Comparison of ENCODE assay signal across 1 cellular context in genomic region chr10:123991622-123992570, GRCh38.
TF ChIP-seq lines count a peak whose summit lies in the region.

No MANE protein-coding gene starts in this region.

TF ChIP-seq in HepG2, 621 proteins besides CTCF, POLR2A, EP300 and RAD21 (continued from another document):
- TF ChIP-seq, protein P1, sequence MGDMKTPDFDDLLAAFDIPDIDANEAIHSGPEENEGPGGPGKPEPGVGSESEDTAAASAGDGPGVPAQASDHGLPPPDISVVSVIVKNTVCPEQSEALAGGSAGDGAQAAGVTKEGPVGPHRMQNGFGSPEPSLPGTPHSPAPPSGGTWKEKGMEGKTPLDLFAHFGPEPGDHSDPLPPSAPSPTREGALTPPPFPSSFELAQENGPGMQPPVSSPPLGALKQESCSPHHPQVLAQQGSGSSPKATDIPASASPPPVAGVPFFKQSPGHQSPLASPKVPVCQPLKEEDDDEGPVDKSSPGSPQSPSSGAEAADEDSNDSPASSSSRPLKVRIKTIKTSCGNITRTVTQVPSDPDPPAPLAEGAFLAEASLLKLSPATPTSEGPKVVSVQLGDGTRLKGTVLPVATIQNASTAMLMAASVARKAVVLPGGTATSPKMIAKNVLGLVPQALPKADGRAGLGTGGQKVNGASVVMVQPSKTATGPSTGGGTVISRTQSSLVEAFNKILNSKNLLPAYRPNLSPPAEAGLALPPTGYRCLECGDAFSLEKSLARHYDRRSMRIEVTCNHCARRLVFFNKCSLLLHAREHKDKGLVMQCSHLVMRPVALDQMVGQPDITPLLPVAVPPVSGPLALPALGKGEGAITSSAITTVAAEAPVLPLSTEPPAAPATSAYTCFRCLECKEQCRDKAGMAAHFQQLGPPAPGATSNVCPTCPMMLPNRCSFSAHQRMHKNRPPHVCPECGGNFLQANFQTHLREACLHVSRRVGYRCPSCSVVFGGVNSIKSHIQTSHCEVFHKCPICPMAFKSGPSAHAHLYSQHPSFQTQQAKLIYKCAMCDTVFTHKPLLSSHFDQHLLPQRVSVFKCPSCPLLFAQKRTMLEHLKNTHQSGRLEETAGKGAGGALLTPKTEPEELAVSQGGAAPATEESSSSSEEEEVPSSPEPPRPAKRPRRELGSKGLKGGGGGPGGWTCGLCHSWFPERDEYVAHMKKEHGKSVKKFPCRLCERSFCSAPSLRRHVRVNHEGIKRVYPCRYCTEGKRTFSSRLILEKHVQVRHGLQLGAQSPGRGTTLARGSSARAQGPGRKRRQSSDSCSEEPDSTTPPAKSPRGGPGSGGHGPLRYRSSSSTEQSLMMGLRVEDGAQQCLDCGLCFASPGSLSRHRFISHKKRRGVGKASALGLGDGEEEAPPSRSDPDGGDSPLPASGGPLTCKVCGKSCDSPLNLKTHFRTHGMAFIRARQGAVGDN (CRISPR knock-in tag; IDR thresholded peaks at IDR 0.05): no peak
- TF ChIP-seq CC2D1A (CRISPR knock-in tag; IDR thresholded peaks at IDR 0.05) (no peak), HNRNPUL1 (IDR thresholded peaks at IDR 0.05; ENCODE audit: low read depth, low read length) (no peak), ZNF569 (CRISPR knock-in tag; IDR thresholded peaks at IDR 0.05; ENCODE audit: borderline replicate concordance) (no peak), ZHX2 (IDR thresholded peaks at IDR 0.05; ENCODE audit: low read depth) (no peak), ZHX2 (CRISPR knock-in tag; IDR thresholded peaks at IDR 0.05; ENCODE audit: borderline replicate concordance) (no peak), NONO (IDR thresholded peaks at IDR 0.05) (no peak), NONO (CRISPR knock-in tag; conservative IDR thresholded peaks at IDR 0.05) (no peak), THAP7 (CRISPR knock-in tag; IDR thresholded peaks at IDR 0.05) (no peak), CHCHD3 (CRISPR knock-in tag; IDR thresholded peaks at IDR 0.05) (no peak), ZNF577 (CRISPR knock-in tag; IDR thresholded peaks at IDR 0.05; ENCODE audit: borderline replicate concordance, low read depth) (no peak), ZFP36 (IDR thresholded peaks at IDR 0.05; ENCODE audit: borderline replicate concordance, low read depth, low read length, partially characterized antibody) (no peak), ZNF724P (CRISPR knock-in tag; IDR thresholded peaks at IDR 0.05; ENCODE audit: borderline replicate concordance) (no peak), RNF2 (conservative IDR thresholded peaks at IDR 0.05; ENCODE audit: low read depth) (no peak), SRSF1 (optimal IDR thresholded peaks at IDR 0.05; ENCODE audit: low read depth, low read length) (no peak), MTF1 (CRISPR knock-in tag; IDR thresholded peaks at IDR 0.05) (no peak)
- TF ChIP-seq, protein P2, sequence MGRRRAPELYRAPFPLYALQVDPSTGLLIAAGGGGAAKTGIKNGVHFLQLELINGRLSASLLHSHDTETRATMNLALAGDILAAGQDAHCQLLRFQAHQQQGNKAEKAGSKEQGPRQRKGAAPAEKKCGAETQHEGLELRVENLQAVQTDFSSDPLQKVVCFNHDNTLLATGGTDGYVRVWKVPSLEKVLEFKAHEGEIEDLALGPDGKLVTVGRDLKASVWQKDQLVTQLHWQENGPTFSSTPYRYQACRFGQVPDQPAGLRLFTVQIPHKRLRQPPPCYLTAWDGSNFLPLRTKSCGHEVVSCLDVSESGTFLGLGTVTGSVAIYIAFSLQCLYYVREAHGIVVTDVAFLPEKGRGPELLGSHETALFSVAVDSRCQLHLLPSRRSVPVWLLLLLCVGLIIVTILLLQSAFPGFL (CRISPR knock-in tag; IDR thresholded peaks at IDR 0.05): no peak
- TF ChIP-seq, protein P3, sequence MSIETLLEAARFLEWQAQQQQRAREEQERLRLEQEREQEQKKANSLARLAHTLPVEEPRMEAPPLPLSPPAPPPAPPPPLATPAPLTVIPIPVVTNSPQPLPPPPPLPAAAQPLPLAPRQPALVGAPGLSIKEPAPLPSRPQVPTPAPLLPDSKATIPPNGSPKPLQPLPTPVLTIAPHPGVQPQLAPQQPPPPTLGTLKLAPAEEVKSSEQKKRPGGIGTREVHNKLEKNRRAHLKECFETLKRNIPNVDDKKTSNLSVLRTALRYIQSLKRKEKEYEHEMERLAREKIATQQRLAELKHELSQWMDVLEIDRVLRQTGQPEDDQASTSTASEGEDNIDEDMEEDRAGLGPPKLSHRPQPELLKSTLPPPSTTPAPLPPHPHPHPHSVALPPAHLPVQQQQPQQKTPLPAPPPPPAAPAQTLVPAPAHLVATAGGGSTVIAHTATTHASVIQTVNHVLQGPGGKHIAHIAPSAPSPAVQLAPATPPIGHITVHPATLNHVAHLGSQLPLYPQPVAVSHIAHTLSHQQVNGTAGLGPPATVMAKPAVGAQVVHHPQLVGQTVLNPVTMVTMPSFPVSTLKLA (IDR thresholded peaks at IDR 0.05): no peak
- TF ChIP-seq, protein P4, sequence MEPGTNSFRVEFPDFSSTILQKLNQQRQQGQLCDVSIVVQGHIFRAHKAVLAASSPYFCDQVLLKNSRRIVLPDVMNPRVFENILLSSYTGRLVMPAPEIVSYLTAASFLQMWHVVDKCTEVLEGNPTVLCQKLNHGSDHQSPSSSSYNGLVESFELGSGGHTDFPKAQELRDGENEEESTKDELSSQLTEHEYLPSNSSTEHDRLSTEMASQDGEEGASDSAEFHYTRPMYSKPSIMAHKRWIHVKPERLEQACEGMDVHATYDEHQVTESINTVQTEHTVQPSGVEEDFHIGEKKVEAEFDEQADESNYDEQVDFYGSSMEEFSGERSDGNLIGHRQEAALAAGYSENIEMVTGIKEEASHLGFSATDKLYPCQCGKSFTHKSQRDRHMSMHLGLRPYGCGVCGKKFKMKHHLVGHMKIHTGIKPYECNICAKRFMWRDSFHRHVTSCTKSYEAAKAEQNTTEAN (CRISPR knock-in tag; conservative IDR thresholded peaks at IDR 0.05): no peak
